Comparison of ENCODE assay signal across 23 cellular contexts in genomic region chr7:147170341-147171012, GRCh38.
"Had no signal": no experiment of that assay in that cellular context is flagged by ENCODE, and none has a peak within 500 bp of the region (broad histone marks: within the 10 kb centered on the region; RNA-seq: fewer than 3 reads in every experiment).

No MANE protein-coding gene starts in this region.

- H3K27ac Mint-ChIP-seq: activated CD8-positive, alpha-beta T cell treated with anti-CD3 and anti-CD28 coated beads for 36 hours; activated naive CD4-positive, alpha-beta T cell treated with anti-CD3 and anti-CD28 coated beads for 36 hours; activated T-helper 2 cell treated with anti-CD3 and anti-CD28 coated beads, Interferon-gamma antibody, Interleukin-2, Interleukin-4, amounts not matched to agents 10 μg/mL and 5 μg/mL and 100 μg/mL, durations not matched to agents 14 hours and 24 hours and 36 hours; memory B cell; naive B cell; stimulated activated naive B cell treated with anti-CD40 and anti-IgM and Interleukin-4, amounts not matched to agents 10 μg/mL and 1 μg/mL and 100 μg/mL, for 72 hours; T-helper 2 cell treated with Interferon-gamma antibody and Interleukin-4, amounts not matched to agents 5 μg/mL and 100 μg/mL, for 36 hours had no signal

- H3K4me3 Mint-ChIP-seq: activated CD8-positive, alpha-beta T cell treated with anti-CD3 and anti-CD28 coated beads for 36 hours; activated naive CD4-positive, alpha-beta T cell treated with anti-CD3 and anti-CD28 coated beads for 36 hours; central memory CD8-positive, alpha-beta T cell; memory B cell; stimulated activated naive B cell treated with anti-CD40 and anti-IgM and Interleukin-4, amounts not matched to agents 10 μg/mL and 1 μg/mL and 100 μg/mL, for 72 hours; T-helper 2 cell treated with Interferon-gamma antibody and Interleukin-4, amounts not matched to agents 5 μg/mL and 100 μg/mL, for 36 hours had no signal

- H3K36me3 ChIP-seq: ascending aorta, gastrocnemius medialis, heart right ventricle, pancreas, right lobe of liver, transverse colon had no signal

- H3K27me3 Mint-ChIP-seq: activated CD8-positive, alpha-beta T cell treated with anti-CD3 and anti-CD28 coated beads for 36 hours; central memory CD8-positive, alpha-beta T cell; memory B cell; naive B cell; stimulated activated naive B cell treated with anti-CD40 and anti-IgM and Interleukin-4, amounts not matched to agents 10 μg/mL and 1 μg/mL and 100 μg/mL, for 72 hours had no signal

- ATAC-seq: activated CD8-positive, alpha-beta T cell treated with anti-CD3 and anti-CD28 coated beads for 36 hours; gastrocnemius medialis; heart right ventricle; left ventricle myocardium superior; mucosa of descending colon; pancreas; stimulated activated naive B cell treated with anti-CD40 and anti-IgM and Interleukin-4, amounts not matched to agents 10 μg/mL and 1 μg/mL and 100 μg/mL, for 72 hours had no signal

- H3K9me3 ChIP-seq: ascending aorta, gastrocnemius medialis, heart right ventricle, pancreas, right lobe of liver, transverse colon had no signal

- H3K27ac ChIP-seq: ascending aorta, coronary artery, gastrocnemius medialis, heart right ventricle, pancreas, right lobe of liver, transverse colon had no signal

- H3K27me3 ChIP-seq: ascending aorta, gastrocnemius medialis, heart right ventricle, pancreas, right lobe of liver, transverse colon had no signal

- DNase-seq: activated CD4-positive, alpha-beta T cell treated with anti-CD3 and anti-CD28 coated beads for 48 hours; activated CD4-positive, CD25-positive, alpha-beta regulatory T cell; activated CD8-positive, alpha-beta T cell treated with anti-CD3 and anti-CD28 coated beads for 36 hours; activated naive CD4-positive, alpha-beta T cell treated with anti-CD3 and anti-CD28 coated beads for 36 hours; activated T-cell treated with anti-CD3 and anti-CD28 coated beads, Interleukin-2, amount 50 U/mL, for 1 hour; gastrocnemius medialis; heart right ventricle; left ventricle myocardium superior; naive B cell; right lobe of liver; small intestine; stimulated activated CD4-positive, alpha-beta T cell treated with anti-CD3 and anti-CD28 coated beads, Interleukin-4, amount 100 ng/mL, for 4 hours; stimulated activated naive B cell treated with anti-CD40 and anti-IgM and Interleukin-4, amounts not matched to agents 10 μg/mL and 1 μg/mL and 100 μg/mL, for 72 hours; substantia nigra; transverse colon had no signal

- H3K36me3 Mint-ChIP-seq: memory B cell; naive B cell; stimulated activated naive B cell treated with anti-CD40 and anti-IgM and Interleukin-4, amounts not matched to agents 10 μg/mL and 1 μg/mL and 100 μg/mL, for 72 hours had no signal

- H3K4me1 ChIP-seq: ascending aorta, gastrocnemius medialis, heart right ventricle, pancreas, right lobe of liver, transverse colon had no signal

- H3K4me1 Mint-ChIP-seq: central memory CD8-positive, alpha-beta T cell; memory B cell; naive B cell; stimulated activated naive B cell treated with anti-CD40 and anti-IgM and Interleukin-4, amounts not matched to agents 10 μg/mL and 1 μg/mL and 100 μg/mL, for 72 hours had no signal

- H3K4me3 ChIP-seq: ascending aorta, coronary artery, gastrocnemius medialis, heart right ventricle, mucosa of descending colon, pancreas, right lobe of liver, transverse colon had no signal
